Comparison of ENCODE assay signal across 9 cellular contexts in genomic region chr14:104604461-104605449, GRCh38. TPM values are rescaled to one million over a fixed set of nuclear protein-coding genes. Genes with fewer than 3 reads are reported as not detected.
DNase-seq lines count a peak whose midpoint lies in the region; ATAC-seq, FAIRE-seq and TF ChIP-seq lines count a peak whose summit lies in the region.
"Had no signal": no experiment of that assay in that cellular context is flagged by ENCODE, and none has a peak within 500 bp of the region (broad histone marks: within the 10 kb centered on the region; RNA-seq: fewer than 3 reads in every experiment).

TSS of gene TMEM179 (minus strand) at chr14:104604772. CDS start at chr14:104604741, 31 bp downstream.

- H3K4me3 ChIP-seq in fibroblast of the aortic adventitia (ENCODE audit: low read depth, low read length) = peak within 1 kb of the TSS; percentile 28

- ATAC-seq in HG02610 (IDR thresholded peaks at IDR 0.05; ENCODE audit: unreplicated experiment) (no peak), GM18870 (IDR thresholded peaks at IDR 0.05; ENCODE audit: unreplicated experiment) (no peak), GM21737 (IDR thresholded peaks at IDR 0.05; ENCODE audit: unreplicated experiment) (no peak)
- ATAC-seq: T-helper 17 cell had no signal

- peak; percentile 43 for DNase-seq in GM12891 (ENCODE audit: insufficient read length, low spot score)
- DNase-seq in NCI-H460 (ENCODE audit: extremely low read depth, low read depth) = peak; percentile 50
- DNase-seq in fibroblast of the aortic adventitia (ENCODE audit: low read depth) = no peak
- DNase-seq in occipital lobe (lab: John Stamatoyannopoulos, UW) = peak; percentile 58
- no peak for DNase-seq in foreskin melanocyte
- DNase-seq: T-helper 17 cell had no signal

- no peak for FAIRE-seq in GM12891 (lab: Jason Lieb, UNC)

- TF ChIP-seq POLR2A in GM12891 (IDR thresholded peaks at IDR 0.05; ENCODE audit: low read depth, low read length) = no peak

- TF ChIP-seq CTCF in fibroblast of the aortic adventitia (IDR thresholded peaks at IDR 0.05; ENCODE audit: insufficient read depth, low read length) = no peak

TF ChIP-seq in GM12891, 5 proteins besides CTCF, POLR2A, EP300 and RAD21:
- TF ChIP-seq POU2F2 (IDR thresholded peaks at IDR 0.05; ENCODE audit: low read depth, low read length) (no peak), SPI1 (IDR thresholded peaks at IDR 0.05; ENCODE audit: low read depth, low read length) (no peak), TAF1 (IDR thresholded peaks at IDR 0.05; ENCODE audit: low read depth, low read length) (no peak), PAX5 (IDR thresholded peaks at IDR 0.05; ENCODE audit: insufficient read depth, low read length, severe bottlenecking) (no peak), POLR2AphosphoS5 (IDR thresholded peaks at IDR 0.05; ENCODE audit: low read depth, low read length) (no peak)

RNA-seq across cellular contexts. Expression of gene TMEM179, which starts in this region (rescaled TPM):
- not detected for polyA plus RNA-seq in GM12891 (2012; ENCODE audit: low read depth, missing spikeins)
- total RNA-seq in NCI-H460 (2014; rRNA removed; shearing (Covaris generic)) = 3.7 and 3.8 TPM in 2 replicates
- 20.9 and 24.4 TPM in 2 replicates for polyA plus RNA-seq in NCI-H460 (2014; cell fraction: nucleus; rRNA removed)
- total RNA-seq in fibroblast of the aortic adventitia (ENCODE audit: low replicate concordance) (not detected in 2 replicates), occipital lobe (29.2 TPM)
- total RNA-seq: T-helper 17 cell had no signal

Comparison
In these comparisons a context has a peak if more than half of its experiments do, and no peak if none do; other contexts are left out.
1. DNase-seq: peak in GM12891 (single experiment), NCI-H460 (single experiment) and occipital lobe (single experiment); none in fibroblast of the aortic adventitia (single experiment) and foreskin melanocyte (single experiment).